10 cellular contexts compared by ENCODE assay signal in the genomic region with DNA sequence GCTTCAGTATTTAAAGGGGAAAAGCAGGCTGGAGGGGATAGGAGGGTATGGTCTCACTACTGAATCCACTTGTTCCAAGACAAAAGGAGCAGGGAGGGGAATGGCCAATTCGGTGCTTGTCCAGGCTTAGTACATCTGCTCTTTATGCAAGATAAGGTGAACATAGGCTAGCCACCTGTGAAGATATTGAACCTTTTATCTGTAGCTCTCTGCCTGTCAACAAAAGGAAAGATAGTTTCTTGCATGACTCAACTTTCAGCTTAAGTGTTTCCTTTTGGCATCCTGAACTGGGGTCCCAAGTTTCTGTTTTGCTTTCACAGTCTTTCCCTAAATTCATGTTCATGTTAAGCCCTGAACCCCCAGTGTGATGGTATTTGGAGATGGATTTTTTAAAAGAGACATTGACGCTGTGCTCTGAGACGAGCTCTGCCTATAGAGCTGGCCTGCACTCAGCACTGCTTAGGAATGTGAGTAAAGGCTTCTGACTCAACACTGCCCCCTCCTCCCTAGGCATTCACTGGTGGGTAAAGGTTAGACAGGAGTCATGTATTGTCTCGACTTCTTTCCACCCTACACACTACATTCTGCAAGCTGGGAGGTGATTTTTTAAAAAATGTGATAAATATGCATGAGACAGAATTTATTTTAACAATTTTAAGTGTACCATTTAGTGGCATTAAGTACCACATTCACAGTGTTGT. TPM values are rescaled to one million over a fixed set of nuclear protein-coding genes. Genes with fewer than 3 reads are reported as not detected.
DNase-seq lines count a peak whose midpoint lies in the region; ATAC-seq and TF ChIP-seq lines count a peak whose summit lies in the region.
"Had no signal": no experiment of that assay in that cellular context is flagged by ENCODE, and none has a peak within 500 bp of the region (broad histone marks: within the 10 kb centered on the region; RNA-seq: fewer than 3 reads in every experiment).

No MANE protein-coding gene starts in this region.

- H3K27me3 ChIP-seq in HCT116 (ENCODE audit: insufficient read depth, low read length) (no peaks in the 10 kb centered on the region), left lung (no peaks in the 10 kb centered on the region), gastrocnemius medialis (no peaks in the 10 kb centered on the region), spleen (replicated peaks in 1 of 7) (peaks cover 0 to 11% (median 0%) of the 10 kb centered on the region in 7 donors)

- POLR2A ChIA-PET in HCT116 (lab: Charles Lee) (interaction anchor here (0.8 kb wide), 1 partner anchor 65 kb away, joined by 3 read pairs; no protein-coding TSS in a partner anchor), WTC11 (lab: Charles Lee) (interaction anchor here (1.0 kb wide), 1 partner anchor 108 kb away, joined by 3 read pairs; no protein-coding TSS in a partner anchor)

- peak overlapping the region; percentile 5; the same call in 1 of the 2 replicates for H3K9ac ChIP-seq in HCT116 (ENCODE audit: low read length)

- RAD21 ChIA-PET in HCT116 (lab: Charles Lee; ENCODE audit: low non-redundant PET in 1 of 2, low total read pairs in 2 of 2, uncharacterized antibody in 2 of 2, unreplicated experiment in 2 of 2) = interaction anchor here in 1 of 2 experiments (1.4 kb wide), 1 partner anchor 65 kb away, joined by 3 read pairs; no protein-coding TSS in a partner anchor

- WGBS in spleen, 5 donors = 30 to 51% (median 43%) methylated on average over 4 of the region's 4 CpGs

- no peaks in the 10 kb centered on the region for H3K9me3 Mint-ChIP-seq in Calu3 (ENCODE audit: low read depth, unreplicated experiment)
- H3K9me3 Mint-ChIP-seq in WTC11 = no peaks in the 10 kb centered on the region
- H3K9me3 Mint-ChIP-seq: IgD-negative memory B cell had no signal

- TF ChIP-seq RAD21 in HCT116 (IDR thresholded peaks at IDR 0.05; ENCODE audit: low read depth) = no peak; the same call in 1 of the 2 replicates

- peak; percentile 16 for TF ChIP-seq CTCF in Calu3 (IDR thresholded peaks at IDR 0.05; ENCODE audit: unreplicated experiment)
- peak in 2 of 3 experiments; percentile 14 to 17; a peak in 1 of 6 replicates for TF ChIP-seq CTCF in HCT116 (IDR thresholded peaks at IDR 0.05 in 2 of 3, conservative IDR thresholded peaks at IDR 0.05 in 1 of 3; ENCODE audit: borderline replicate concordance in 1 of 3, insufficient read depth in 1 of 3, low read depth in 2 of 3, low read length in 2 of 3)
- no peak for TF ChIP-seq CTCF in WTC11 (IDR thresholded peaks at IDR 0.05)
- TF ChIP-seq CTCF in left lung (IDR thresholded peaks at IDR 0.05) = no peak
- TF ChIP-seq CTCF in gastrocnemius medialis (IDR thresholded peaks at IDR 0.05 in 4 of 5, conservative IDR thresholded peaks at IDR 0.05 in 1 of 5) = no peak
- TF ChIP-seq CTCF in spleen (IDR thresholded peaks at IDR 0.05 in 8 of 11, conservative IDR thresholded peaks at IDR 0.05 in 3 of 11) = no peak

- in situ Hi-C loops in gastrocnemius medialis (cut with MboI; ENCODE audit: low sequenced_read_pairs in 4 of 4) = no loop called here

- DNase-seq in Calu3 (peak; percentile 41), HCT116 (ENCODE audit: low read depth, low spot score) (peak; percentile 24), WTC11 (ENCODE audit: low spot score) (peak; percentile 59), left lung (no peak), CD1c-positive myeloid dendritic cell (ENCODE audit: extremely low spot score) (no peak), gastrocnemius medialis (no peak), spleen (no peak), GOT3 (lab: John Stamatoyannopoulos, UW) (no peak)
- DNase-seq: activated CD4-positive, alpha-beta T cell treated with anti-CD3 and anti-CD28 coated beads, Interleukin-2, amount 50 U/mL, for 1 hour had no signal

- CTCF ChIA-PET in Calu3 (lab: Charles Lee) (interaction anchor here (0.6 to 1.1 kb wide), 2 partner anchors 65 to 985 kb away, joined by 3 to 12 read pairs; no protein-coding TSS in a partner anchor), HCT116 (lab: Charles Lee) (interaction anchor here (1.2 to 1.3 kb wide), 2 partner anchors 64 to 95 kb away, joined by 4 to 11 read pairs; a partner anchor contains a TSS), WTC11 (lab: Charles Lee) (interaction anchor here (0.6 to 2.7 kb wide), 21 partner anchors 9 to 535 kb away, joined by 3 to 38 read pairs (median 4); a partner anchor contains a TSS)

- intact Hi-C loops in Calu3 (cut with micrococcal nuclease; ENCODE audit: unreplicated experiment) = no loop called here
- intact Hi-C loops in HCT116 (cut with micrococcal nuclease) = no loop called here
- intact Hi-C loops in left lung (cut with DNase I) = no loop called here
- intact Hi-C loops in gastrocnemius medialis (cut with DNase I; ENCODE audit: low total_unique reads) = no loop called here
- intact Hi-C loops in spleen (cut with DNase I; ENCODE audit: low total_unique reads) = no loop called here

- no peaks in the 10 kb centered on the region for H3K9me3 ChIP-seq in HCT116 (ENCODE audit: control insufficient read depth in 1 of 2, insufficient read depth in 1 of 2, low read depth in 1 of 2, low read length in 2 of 2)
- H3K9me3 ChIP-seq in left lung = no peaks in the 10 kb centered on the region
- H3K9me3 ChIP-seq in gastrocnemius medialis = no peaks in the 10 kb centered on the region
- H3K9me3 ChIP-seq in spleen = no peaks in the 10 kb centered on the region

- H3K27ac Mint-ChIP-seq in Calu3 (ENCODE audit: unreplicated experiment) = no peak overlapping the region
- 0 out of 2 replicates have a peak overlapping the region, but pooled peaks have one; percentile 39 for H3K27ac Mint-ChIP-seq in WTC11
- H3K27ac Mint-ChIP-seq: IgD-negative memory B cell had no signal

- H3K4me1 ChIP-seq in HCT116 (ENCODE audit: control insufficient read depth in 1 of 2, insufficient read depth in 2 of 2, low read length in 2 of 2) (peaks cover 10 to 13% of the 10 kb centered on the region in 2 experiments), left lung (no peaks in the 10 kb centered on the region), gastrocnemius medialis (no peaks in the 10 kb centered on the region), spleen (peaks cover 0 to 6% (median 0%) of the 10 kb centered on the region in 6 donors)

- ATAC-seq in HCT116 (peak; percentile 96), WTC11 (peak; percentile 99), left lung (peak; percentile 90), gastrocnemius medialis (no peak)

- H3K27me3 Mint-ChIP-seq in Calu3 (ENCODE audit: unreplicated experiment) (no peaks in the 10 kb centered on the region), WTC11 (ENCODE audit: low read depth) (no peaks in the 10 kb centered on the region)
- H3K27me3 Mint-ChIP-seq: IgD-negative memory B cell had no signal

- no peaks in the 10 kb centered on the region for H4K20me1 ChIP-seq in HCT116 (ENCODE audit: insufficient read depth)

- peak overlapping the region; percentile 29 for H3K4me3 Mint-ChIP-seq in Calu3 (ENCODE audit: low read depth, unreplicated experiment)
- H3K4me3 Mint-ChIP-seq in WTC11 = no peak overlapping the region
- H3K4me3 Mint-ChIP-seq: IgD-negative memory B cell had no signal

- no peaks in the 10 kb centered on the region for H3K9me2 ChIP-seq in HCT116 (ENCODE audit: insufficient read depth)

- H2AFZ ChIP-seq in HCT116 (ENCODE audit: low read depth, low read length, poor library complexity, severe bottlenecking) = no peak overlapping the region

- TF ChIP-seq POLR2A in HCT116 (IDR thresholded peaks at IDR 0.05; ENCODE audit: borderline replicate concordance, extremely low read depth, insufficient read depth, insufficient read length) (no peak), gastrocnemius medialis (IDR thresholded peaks at IDR 0.05) (no peak), spleen (IDR thresholded peaks at IDR 0.05) (no peak)

- H3K36me3 ChIP-seq in HCT116 (ENCODE audit: control insufficient read depth in 1 of 2, insufficient read depth in 2 of 2, low read length in 2 of 2) = no peaks in the 10 kb centered on the region
- no peaks in the 10 kb centered on the region for H3K36me3 ChIP-seq in left lung
- no peaks in the 10 kb centered on the region for H3K36me3 ChIP-seq in gastrocnemius medialis
- no peaks in the 10 kb centered on the region for H3K36me3 ChIP-seq in spleen

- H3K36me3 Mint-ChIP-seq in Calu3 (ENCODE audit: insufficient read depth, unreplicated experiment) (no peaks in the 10 kb centered on the region), WTC11 (no peaks in the 10 kb centered on the region)
- H3K36me3 Mint-ChIP-seq: IgD-negative memory B cell had no signal

- peaks cover 17% of the 10 kb centered on the region for H3K4me1 Mint-ChIP-seq in Calu3 (ENCODE audit: low read depth, unreplicated experiment)
- peaks cover 34% of the 10 kb centered on the region for H3K4me1 Mint-ChIP-seq in WTC11

- no peaks in the 10 kb centered on the region for H3K79me2 ChIP-seq in HCT116 (ENCODE audit: insufficient read depth, low read length)

- H3K27ac ChIP-seq in HCT116 (ENCODE audit: low read depth, low read length) (no peak overlapping the region), left lung (no peak overlapping the region), gastrocnemius medialis (no peak overlapping the region), spleen (no peak overlapping the region)

- no TSS peak for BruUV-seq in Calu3 (replicated peaks; lab: Mats Ljungman, UMichigan)
- BruUV-seq in HCT116 (replicated peaks; lab: Mats Ljungman, UMichigan) = no TSS peak

- H3K4me3 ChIP-seq in HCT116 (replicated peaks in 1 of 2; ENCODE audit: low read depth in 1 of 2, low read length in 2 of 2) (no peak overlapping the region), left lung (no peak overlapping the region), gastrocnemius medialis (no peak overlapping the region), spleen (no peak overlapping the region)

- peak overlapping the region; percentile 56 for H3K4me2 ChIP-seq in HCT116 (ENCODE audit: low read length)

TF ChIP-seq in HCT116, 20 proteins besides CTCF, POLR2A, EP300 and RAD21:
- TF ChIP-seq JUND (IDR thresholded peaks at IDR 0.05) (no peak), POLR2AphosphoS5 (IDR thresholded peaks at IDR 0.05; ENCODE audit: low read depth, low read length) (no peak)

TF ChIP-seq in WTC11, 78 proteins besides CTCF, POLR2A, EP300 and RAD21 (continues in another document):
- TF ChIP-seq, protein P1, sequence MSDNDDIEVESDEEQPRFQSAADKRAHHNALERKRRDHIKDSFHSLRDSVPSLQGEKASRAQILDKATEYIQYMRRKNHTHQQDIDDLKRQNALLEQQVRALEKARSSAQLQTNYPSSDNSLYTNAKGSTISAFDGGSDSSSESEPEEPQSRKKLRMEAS (CRISPR knock-in tag; IDR thresholded peaks at IDR 0.05) = no peak

RNA-seq across cellular contexts. Expression of a gene that starts 28.2 kb away (rescaled TPM):
- total RNA-seq in Calu3 (2022) = 36.3 and 45.5 TPM in 2 replicates
- total RNA-seq in HCT116 (2021; ENCODE audit: unreplicated experiment) = 8.9 TPM
- 6.6 and 9.3 TPM in 2 replicates for polyA plus RNA-seq in HCT116 (2012)
- 11.3 to 14.6 TPM (median 12.0 TPM) in 3 replicates for total RNA-seq in WTC11 (2021)
- total RNA-seq in left lung = 10 to 100 TPM; 10.1 to 14.8 TPM
- 1 to 10 TPM; 1.5 to 5.9 (median 3.3) TPM for total RNA-seq in gastrocnemius medialis
- total RNA-seq in spleen = 1 to 10 TPM; 2.2 to 7.3 (median 3.5) TPM
- polyA plus RNA-seq in spleen = 1 to 10 TPM in 2 of 3 donors, under 1 TPM in 1; 0.61 to 1.7 (median 1.3) TPM
- polyA plus RNA-seq: IgD-negative memory B cell had no signal

RNA-seq across cellular contexts. Expression of a gene that starts 58.6 kb away (rescaled TPM):
- total RNA-seq in Calu3 (2022) (43.3 and 43.8 TPM in 2 replicates), HCT116 (2021; ENCODE audit: unreplicated experiment) (8.6 TPM), WTC11 (2021) (2.0 to 3.1 TPM (median 2.2 TPM) in 3 replicates), left lung (10 to 100 TPM; 26.2 to 27.8 TPM), gastrocnemius medialis (10 to 100 TPM in 1 of 4 donors, 1 to 10 TPM in 3; 2.9 to 11.0 (median 6.1) TPM), spleen (10 to 100 TPM; 26.3 to 59.9 (median 41.5) TPM)
- 2.2 and 2.9 TPM in 2 replicates for polyA plus RNA-seq in HCT116 (2012)
- polyA plus RNA-seq in spleen = 10 to 100 TPM; 13.1 to 14.7 (median 13.3) TPM

Comparison
In these comparisons a context has a peak if more than half of its experiments do, and no peak if none do; other contexts are left out.
1. DNase-seq: peak in Calu3 (single experiment), HCT116 (single experiment) and WTC11 (single experiment); none in left lung (0 of 2), CD1c-positive myeloid dendritic cell (single experiment), gastrocnemius medialis (0 of 2), spleen (single experiment) and GOT3 (single experiment).
2. CTCF ChIP-seq: peak in Calu3 (single experiment) and HCT116 (2 of 3); none in WTC11 (single experiment), left lung (0 of 2), gastrocnemius medialis (0 of 5) and spleen (0 of 11).
3. ATAC-seq: peak in HCT116 (single experiment), WTC11 (single experiment) and left lung (single experiment); none in gastrocnemius medialis (0 of 2).